Comparison of ENCODE assay signal across 1 cellular context in genomic region chr12:109899783-109900751, GRCh38.
TF ChIP-seq lines count a peak whose summit lies in the region.

Gene TCHP, plus strand, starts transcription at chr12:109900274. Its CDS starts 2,753 bp downstream, at chr12:109903027.

TF ChIP-seq in HEK293, 187 proteins besides CTCF, POLR2A, EP300 and RAD21 (continued from another document):
- peak; percentile 91 for TF ChIP-seq ZFP37 (tag by site-specific recombination; IDR thresholded peaks at IDR 0.05)
